2 cellular contexts compared by ENCODE assay signal in genomic region chr17:37382056-37382455, GRCh38.
TF ChIP-seq lines count a peak whose summit lies in the region.

No MANE protein-coding gene starts in this region.

TF ChIP-seq in HEK293, 187 proteins besides CTCF, POLR2A, EP300 and RAD21:
- TF ChIP-seq, protein P1, sequence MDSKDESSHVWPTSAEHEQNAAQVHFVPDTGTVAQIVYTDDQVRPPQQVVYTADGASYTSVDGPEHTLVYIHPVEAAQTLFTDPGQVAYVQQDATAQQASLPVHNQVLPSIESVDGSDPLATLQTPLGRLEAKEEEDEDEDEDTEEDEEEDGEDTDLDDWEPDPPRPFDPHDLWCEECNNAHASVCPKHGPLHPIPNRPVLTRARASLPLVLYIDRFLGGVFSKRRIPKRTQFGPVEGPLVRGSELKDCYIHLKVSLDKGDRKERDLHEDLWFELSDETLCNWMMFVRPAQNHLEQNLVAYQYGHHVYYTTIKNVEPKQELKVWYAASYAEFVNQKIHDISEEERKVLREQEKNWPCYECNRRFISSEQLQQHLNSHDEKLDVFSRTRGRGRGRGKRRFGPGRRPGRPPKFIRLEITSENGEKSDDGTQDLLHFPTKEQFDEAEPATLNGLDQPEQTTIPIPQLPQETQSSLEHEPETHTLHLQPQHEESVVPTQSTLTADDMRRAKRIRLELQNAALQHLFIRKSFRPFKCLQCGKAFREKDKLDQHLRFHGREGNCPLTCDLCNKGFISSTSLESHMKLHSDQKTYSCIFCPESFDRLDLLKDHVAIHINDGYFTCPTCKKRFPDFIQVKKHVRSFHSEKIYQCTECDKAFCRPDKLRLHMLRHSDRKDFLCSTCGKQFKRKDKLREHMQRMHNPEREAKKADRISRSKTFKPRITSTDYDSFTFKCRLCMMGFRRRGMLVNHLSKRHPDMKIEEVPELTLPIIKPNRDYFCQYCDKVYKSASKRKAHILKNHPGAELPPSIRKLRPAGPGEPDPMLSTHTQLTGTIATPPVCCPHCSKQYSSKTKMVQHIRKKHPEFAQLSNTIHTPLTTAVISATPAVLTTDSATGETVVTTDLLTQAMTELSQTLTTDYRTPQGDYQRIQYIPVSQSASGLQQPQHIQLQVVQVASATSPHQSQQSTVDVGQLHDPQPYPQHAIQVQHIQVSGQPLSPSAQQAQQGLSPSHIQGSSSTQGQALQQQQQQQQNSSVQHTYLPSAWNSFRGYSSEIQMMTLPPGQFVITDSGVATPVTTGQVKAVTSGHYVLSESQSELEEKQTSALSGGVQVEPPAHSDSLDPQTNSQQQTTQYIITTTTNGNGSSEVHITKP (tag by site-specific recombination; IDR thresholded peaks at IDR 0.05), result peak; percentile 68
- TF ChIP-seq ZNF214 (tag by site-specific recombination; IDR thresholded peaks at IDR 0.05; ENCODE audit: borderline replicate concordance), result no peak

TF ChIP-seq in K562, 482 proteins besides CTCF, POLR2A, EP300 and RAD21:
- TF ChIP-seq, protein P1 (IDR thresholded peaks at IDR 0.05; ENCODE audit: partially characterized antibody), result peak; percentile 65
- no peak for TF ChIP-seq ZBTB1 (CRISPR knock-in tag; IDR thresholded peaks at IDR 0.05; ENCODE audit: borderline replicate concordance, low read depth)
